ENCODE assay signal across 17 cellular contexts in genomic region chr2:171247741-171248140, GRCh38.
DNase-seq lines count a peak whose midpoint lies in the region; ATAC-seq and TF ChIP-seq lines count a peak whose summit lies in the region.
"Had no signal": no experiment of that assay in that cellular context is flagged by ENCODE, and none has a peak within 500 bp of the region (broad histone marks: within the 10 kb centered on the region; RNA-seq: fewer than 3 reads in every experiment).

No MANE protein-coding gene starts in this region.

- peaks cover 6% of the 10 kb centered on the region for H3K9me3 Mint-ChIP-seq in activated naive CD4-positive, alpha-beta T cell treated with anti-CD3 and anti-CD28 coated beads, Interleukin-2, amount 50 U/mL, for 24 hours
- peaks cover 16% of the 10 kb centered on the region for H3K9me3 Mint-ChIP-seq in activated CD8-positive, alpha-beta T cell treated with anti-CD3 and anti-CD28 coated beads for 36 hours

- peaks cover 2% of the 10 kb centered on the region for H3K36me3 Mint-ChIP-seq in activated naive CD4-positive, alpha-beta T cell treated with anti-CD3 and anti-CD28 coated beads, Interleukin-2, amount 50 U/mL, for 24 hours
- peaks cover 6% of the 10 kb centered on the region for H3K36me3 Mint-ChIP-seq in activated CD8-positive, alpha-beta T cell treated with anti-CD3 and anti-CD28 coated beads for 36 hours (ENCODE audit: low read depth)

- H3K27ac Mint-ChIP-seq in activated naive CD4-positive, alpha-beta T cell treated with anti-CD3 and anti-CD28 coated beads, Interleukin-2, amount 50 U/mL, for 24 hours: peak overlapping the region; percentile 5
- no peak overlapping the region for H3K27ac Mint-ChIP-seq in activated CD8-positive, alpha-beta T cell treated with anti-CD3 and anti-CD28 coated beads for 36 hours

- H3K4me1 Mint-ChIP-seq in activated naive CD4-positive, alpha-beta T cell treated with anti-CD3 and anti-CD28 coated beads, Interleukin-2, amount 50 U/mL, for 24 hours: peaks cover 54% of the 10 kb centered on the region
- peaks cover 40% of the 10 kb centered on the region for H3K4me1 Mint-ChIP-seq in activated CD8-positive, alpha-beta T cell treated with anti-CD3 and anti-CD28 coated beads for 36 hours (ENCODE audit: low read depth)

- no peak for TF ChIP-seq CTCF in activated CD8-positive, alpha-beta T cell treated with anti-CD3 and anti-CD28 coated beads for 36 hours (IDR thresholded peaks at IDR 0.05)
- TF ChIP-seq CTCF in foreskin keratinocyte (conservative IDR thresholded peaks at IDR 0.05): no peak

- DNase-seq in activated naive CD4-positive, alpha-beta T cell (lab: John Stamatoyannopoulos, UW): no peak
- DNase-seq in activated CD8-positive, alpha-beta T cell treated with anti-CD3 and anti-CD28 coated beads for 36 hours: no peak
- DNase-seq in inferior parietal cortex (ENCODE audit: extremely low spot score) (no peak), cerebellar cortex (ENCODE audit: low spot score) (no peak), foreskin keratinocyte (no peak)
- DNase-seq: dermis blood vessel endothelial cell, heart left ventricle, kidney glomerular epithelial cell, NCI-H187, NCI-H524 had no signal

- CTCF ChIA-PET in activated CD8-positive, alpha-beta T cell treated with anti-CD3 and anti-CD28 coated beads for 36 hours (lab: Charles Lee): interaction anchor here (1.4 to 1.7 kb wide), 3 partner anchors 11 to 88 kb away, joined by 3 to 4 read pairs (median 3); no protein-coding TSS in a partner anchor

- ATAC-seq in HG02588 (IDR thresholded peaks at IDR 0.05; ENCODE audit: unreplicated experiment) (peak; percentile 8), GM19328 (IDR thresholded peaks at IDR 0.05; ENCODE audit: unreplicated experiment) (no peak), foreskin keratinocyte (no peak)
- peak; percentile 22 for ATAC-seq in activated CD8-positive, alpha-beta T cell treated with anti-CD3 and anti-CD28 coated beads for 36 hours
- ATAC-seq: HCT116, heart left ventricle, Panc1, sciatic nerve had no signal

- H3K27me3 ChIP-seq in foreskin keratinocyte: no peaks in the 10 kb centered on the region
- H3K27me3 ChIP-seq: esophagus muscularis mucosa, heart left ventricle had no signal

- H3K4me3 Mint-ChIP-seq in activated naive CD4-positive, alpha-beta T cell treated with anti-CD3 and anti-CD28 coated beads, Interleukin-2, amount 50 U/mL, for 24 hours: peak overlapping the region; percentile 19
- H3K4me3 Mint-ChIP-seq in activated CD8-positive, alpha-beta T cell treated with anti-CD3 and anti-CD28 coated beads for 36 hours: no peak overlapping the region

- H3K4me1 ChIP-seq in foreskin keratinocyte: no peaks in the 10 kb centered on the region

- intact Hi-C loops in activated CD8-positive, alpha-beta T cell treated with anti-CD3 and anti-CD28 coated beads for 36 hours (cut with micrococcal nuclease): loop anchor here (10.0 kb wide), 1 partner anchor 273 kb away; no protein-coding TSS in a partner anchor

- no peak overlapping the region for H3K27ac ChIP-seq in foreskin keratinocyte
- H3K27ac ChIP-seq: esophagus muscularis mucosa had no signal

- POLR2A ChIA-PET in activated CD8-positive, alpha-beta T cell treated with anti-CD3 and anti-CD28 coated beads for 36 hours (lab: Charles Lee): interaction anchor here (1.1 to 1.9 kb wide), 2 partner anchors 9 to 37 kb away, joined by 3 to 5 read pairs; no protein-coding TSS in a partner anchor

- no peaks in the 10 kb centered on the region for H3K27me3 Mint-ChIP-seq in activated naive CD4-positive, alpha-beta T cell treated with anti-CD3 and anti-CD28 coated beads, Interleukin-2, amount 50 U/mL, for 24 hours
- no peaks in the 10 kb centered on the region for H3K27me3 Mint-ChIP-seq in activated CD8-positive, alpha-beta T cell treated with anti-CD3 and anti-CD28 coated beads for 36 hours

Comparison
In these comparisons a context has a peak if more than half of its experiments do, and no peak if none do; other contexts are left out.
1. ATAC-seq: peak in HG02588 (single experiment) and activated CD8-positive, alpha-beta T cell treated with anti-CD3 and anti-CD28 coated beads for 36 hours (single experiment); none in GM19328 (single experiment) and foreskin keratinocyte (single experiment).